ENCODE assay signal across 1 cellular context in the genomic region with DNA sequence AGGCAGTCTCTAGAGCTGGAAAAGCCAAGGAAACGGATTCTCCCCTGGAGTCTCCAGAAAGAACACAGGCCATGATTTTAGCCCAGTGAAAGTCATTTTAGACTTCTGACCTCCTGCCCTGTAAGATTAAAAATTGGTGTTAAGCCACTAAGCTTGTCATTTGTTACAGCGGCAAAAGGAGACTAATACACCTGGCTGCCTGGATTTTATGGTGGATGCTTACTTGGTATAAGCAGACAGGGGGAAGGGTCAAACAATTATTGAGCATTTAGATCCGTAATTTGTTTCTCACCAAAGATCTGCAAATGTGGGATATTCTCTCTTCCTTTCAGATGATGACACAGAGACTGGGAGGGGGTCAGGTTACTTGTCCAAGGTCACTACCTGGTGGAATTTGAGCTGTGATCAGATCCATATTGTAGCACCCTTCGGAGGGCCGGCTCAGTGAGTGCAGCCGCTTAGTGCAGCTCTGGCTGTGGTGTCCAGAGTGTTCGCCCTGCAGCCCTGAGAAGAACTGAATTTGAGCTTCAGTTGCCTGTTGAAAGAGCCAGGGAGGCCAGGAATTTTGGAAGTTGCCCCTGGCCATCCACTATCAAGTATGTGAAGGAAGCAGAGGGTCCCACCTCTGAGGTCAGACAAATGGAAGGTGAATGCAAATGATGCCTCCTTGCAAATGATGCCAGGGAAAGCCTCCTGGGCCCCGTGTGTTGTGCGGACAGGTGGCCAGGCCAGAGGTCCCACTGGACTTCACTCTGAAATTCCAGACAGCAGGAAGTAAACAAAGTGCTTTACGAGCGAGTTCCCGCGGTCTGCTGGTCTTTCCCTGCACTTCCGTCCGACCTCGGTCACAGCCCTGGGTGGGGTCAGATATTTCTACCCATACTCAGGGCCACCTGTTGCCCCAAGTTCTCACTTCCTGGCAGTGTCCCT.
TF ChIP-seq lines count a peak whose summit lies in the region.

No MANE protein-coding gene starts in this region.

TF ChIP-seq in HepG2, 621 proteins besides CTCF, POLR2A, EP300 and RAD21 (continued from another document and continues in another):
- TF ChIP-seq HOXA5 (CRISPR knock-in tag; IDR thresholded peaks at IDR 0.05) (no peak), MTF1 (CRISPR knock-in tag; IDR thresholded peaks at IDR 0.05) (no peak), ZSCAN30 (CRISPR knock-in tag; IDR thresholded peaks at IDR 0.05) (no peak), ZBTB7A (CRISPR knock-in tag; IDR thresholded peaks at IDR 0.05) (peak; percentile 49; the same call in 1 of the 2 replicates), DNMT1 (CRISPR knock-in tag; IDR thresholded peaks at IDR 0.05) (no peak), RFXANK (CRISPR knock-in tag; IDR thresholded peaks at IDR 0.05) (no peak), KDM4B (CRISPR knock-in tag; IDR thresholded peaks at IDR 0.05) (no peak), MYNN (CRISPR knock-in tag; IDR thresholded peaks at IDR 0.05; ENCODE audit: low read depth) (no peak), PAF1 (CRISPR knock-in tag; IDR thresholded peaks at IDR 0.05) (no peak), HOXA7 (CRISPR knock-in tag; IDR thresholded peaks at IDR 0.05) (no peak), CENPT (CRISPR knock-in tag; IDR thresholded peaks at IDR 0.05; ENCODE audit: low read depth) (no peak), ZFP82 (CRISPR knock-in tag; IDR thresholded peaks at IDR 0.05; ENCODE audit: borderline replicate concordance) (no peak), GATAD1 (CRISPR knock-in tag; IDR thresholded peaks at IDR 0.05) (peak; percentile 68; the same call in 1 of the 2 replicates), HDAC2 (CRISPR knock-in tag; IDR thresholded peaks at IDR 0.05) (peak; percentile 81), GTF3A (CRISPR knock-in tag; conservative IDR thresholded peaks at IDR 0.05) (0 out of 2 replicates have a peak, but pooled peaks have one; percentile 44), ZNF672 (CRISPR knock-in tag; IDR thresholded peaks at IDR 0.05) (no peak), ZNF431 (CRISPR knock-in tag; IDR thresholded peaks at IDR 0.05; ENCODE audit: borderline replicate concordance, low read depth) (no peak), SAP130 (CRISPR knock-in tag; IDR thresholded peaks at IDR 0.05; ENCODE audit: low read depth) (peak; percentile 90), KDM5B (CRISPR knock-in tag; IDR thresholded peaks at IDR 0.05; ENCODE audit: borderline replicate concordance) (no peak; the same call in 1 of the 2 replicates), FOXM1 (CRISPR knock-in tag; IDR thresholded peaks at IDR 0.05) (no peak), ZNF451 (CRISPR knock-in tag; IDR thresholded peaks at IDR 0.05) (0 out of 2 replicates have a peak, but pooled peaks have one; percentile 41), ZNF367 (CRISPR knock-in tag; IDR thresholded peaks at IDR 0.05; ENCODE audit: borderline replicate concordance) (no peak), FOXJ3 (CRISPR knock-in tag; IDR thresholded peaks at IDR 0.05; ENCODE audit: borderline replicate concordance) (peak; percentile 51; the same call in 1 of the 2 replicates), ZNF354B (CRISPR knock-in tag; IDR thresholded peaks at IDR 0.05) (no peak), KDM2A (CRISPR knock-in tag; IDR thresholded peaks at IDR 0.05; ENCODE audit: borderline replicate concordance, low read depth) (peak; percentile 56; the same call in 1 of the 2 replicates), MEIS2 (CRISPR knock-in tag; IDR thresholded peaks at IDR 0.05) (peak; percentile 87), ZNF546 (CRISPR knock-in tag; conservative IDR thresholded peaks at IDR 0.05) (no peak), ZNF777 (CRISPR knock-in tag; IDR thresholded peaks at IDR 0.05) (no peak), ZNF782 (CRISPR knock-in tag; IDR thresholded peaks at IDR 0.05; ENCODE audit: borderline replicate concordance) (no peak), ZNF776 (CRISPR knock-in tag; IDR thresholded peaks at IDR 0.05) (no peak), MAFK (conservative IDR thresholded peaks at IDR 0.05 in 1 of 2, IDR thresholded peaks at IDR 0.05 in 1 of 2; ENCODE audit: low read length in 2 of 2) (no peak), TRIM24 (CRISPR knock-in tag; IDR thresholded peaks at IDR 0.05) (no peak), ZNF792 (CRISPR knock-in tag; IDR thresholded peaks at IDR 0.05) (no peak; the same call in 1 of the 2 replicates), ATM (IDR thresholded peaks at IDR 0.05; ENCODE audit: borderline replicate concordance) (no peak), ZNF282 (IDR thresholded peaks at IDR 0.05; ENCODE audit: partially characterized antibody) (no peak), RBAK (CRISPR knock-in tag; IDR thresholded peaks at IDR 0.05) (no peak)
- TF ChIP-seq, protein P1, sequence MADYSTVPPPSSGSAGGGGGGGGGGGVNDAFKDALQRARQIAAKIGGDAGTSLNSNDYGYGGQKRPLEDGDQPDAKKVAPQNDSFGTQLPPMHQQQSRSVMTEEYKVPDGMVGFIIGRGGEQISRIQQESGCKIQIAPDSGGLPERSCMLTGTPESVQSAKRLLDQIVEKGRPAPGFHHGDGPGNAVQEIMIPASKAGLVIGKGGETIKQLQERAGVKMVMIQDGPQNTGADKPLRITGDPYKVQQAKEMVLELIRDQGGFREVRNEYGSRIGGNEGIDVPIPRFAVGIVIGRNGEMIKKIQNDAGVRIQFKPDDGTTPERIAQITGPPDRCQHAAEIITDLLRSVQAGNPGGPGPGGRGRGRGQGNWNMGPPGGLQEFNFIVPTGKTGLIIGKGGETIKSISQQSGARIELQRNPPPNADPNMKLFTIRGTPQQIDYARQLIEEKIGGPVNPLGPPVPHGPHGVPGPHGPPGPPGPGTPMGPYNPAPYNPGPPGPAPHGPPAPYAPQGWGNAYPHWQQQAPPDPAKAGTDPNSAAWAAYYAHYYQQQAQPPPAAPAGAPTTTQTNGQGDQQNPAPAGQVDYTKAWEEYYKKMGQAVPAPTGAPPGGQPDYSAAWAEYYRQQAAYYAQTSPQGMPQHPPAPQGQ (CRISPR knock-in tag; IDR thresholded peaks at IDR 0.05; ENCODE audit: borderline replicate concordance) = no peak
- TF ChIP-seq, protein P2, sequence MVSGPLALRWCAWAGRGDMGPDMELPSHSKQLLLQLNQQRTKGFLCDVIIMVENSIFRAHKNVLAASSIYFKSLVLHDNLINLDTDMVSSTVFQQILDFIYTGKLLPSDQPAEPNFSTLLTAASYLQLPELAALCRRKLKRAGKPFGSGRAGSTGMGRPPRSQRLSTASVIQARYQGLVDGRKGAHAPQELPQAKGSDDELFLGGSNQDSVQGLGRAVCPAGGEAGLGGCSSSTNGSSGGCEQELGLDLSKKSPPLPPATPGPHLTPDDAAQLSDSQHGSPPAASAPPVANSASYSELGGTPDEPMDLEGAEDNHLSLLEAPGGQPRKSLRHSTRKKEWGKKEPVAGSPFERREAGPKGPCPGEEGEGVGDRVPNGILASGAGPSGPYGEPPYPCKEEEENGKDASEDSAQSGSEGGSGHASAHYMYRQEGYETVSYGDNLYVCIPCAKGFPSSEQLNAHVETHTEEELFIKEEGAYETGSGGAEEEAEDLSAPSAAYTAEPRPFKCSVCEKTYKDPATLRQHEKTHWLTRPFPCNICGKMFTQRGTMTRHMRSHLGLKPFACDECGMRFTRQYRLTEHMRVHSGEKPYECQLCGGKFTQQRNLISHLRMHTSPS (CRISPR knock-in tag; IDR thresholded peaks at IDR 0.05; ENCODE audit: low read depth) = peak; percentile 79
- TF ChIP-seq, protein P3, sequence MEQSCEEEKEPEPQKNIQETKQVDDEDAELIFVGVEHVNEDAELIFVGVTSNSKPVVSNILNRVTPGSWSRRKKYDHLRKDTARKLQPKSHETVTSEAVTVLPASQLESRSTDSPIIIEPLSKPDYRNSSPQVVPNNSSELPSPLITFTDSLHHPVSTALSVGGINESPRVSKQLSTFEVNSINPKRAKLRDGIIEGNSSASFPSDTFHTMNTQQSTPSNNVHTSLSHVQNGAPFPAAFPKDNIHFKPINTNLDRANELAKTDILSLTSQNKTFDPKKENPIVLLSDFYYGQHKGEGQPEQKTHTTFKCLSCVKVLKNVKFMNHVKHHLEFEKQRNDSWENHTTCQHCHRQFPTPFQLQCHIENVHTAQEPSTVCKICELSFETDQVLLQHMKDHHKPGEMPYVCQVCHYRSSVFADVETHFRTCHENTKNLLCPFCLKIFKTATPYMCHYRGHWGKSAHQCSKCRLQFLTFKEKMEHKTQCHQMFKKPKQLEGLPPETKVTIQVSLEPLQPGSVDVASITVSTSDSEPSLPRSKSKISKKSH (CRISPR knock-in tag; IDR thresholded peaks at IDR 0.05; ENCODE audit: borderline replicate concordance) = no peak
- TF ChIP-seq, protein P4, sequence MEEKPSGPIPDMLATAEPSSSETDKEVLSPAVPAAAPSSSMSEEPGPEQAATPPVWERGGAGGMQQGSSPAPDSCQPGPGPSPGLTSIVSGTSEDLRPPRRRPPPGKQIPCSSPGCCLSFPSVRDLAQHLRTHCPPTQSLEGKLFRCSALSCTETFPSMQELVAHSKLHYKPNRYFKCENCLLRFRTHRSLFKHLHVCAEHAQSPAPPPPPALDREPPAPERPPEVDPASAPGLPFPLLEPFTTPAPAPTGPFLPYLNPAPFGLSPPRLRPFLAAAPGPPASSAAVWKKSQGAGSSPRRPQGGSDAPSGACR (CRISPR knock-in tag; IDR thresholded peaks at IDR 0.05) = no peak
- TF ChIP-seq, protein P5, sequence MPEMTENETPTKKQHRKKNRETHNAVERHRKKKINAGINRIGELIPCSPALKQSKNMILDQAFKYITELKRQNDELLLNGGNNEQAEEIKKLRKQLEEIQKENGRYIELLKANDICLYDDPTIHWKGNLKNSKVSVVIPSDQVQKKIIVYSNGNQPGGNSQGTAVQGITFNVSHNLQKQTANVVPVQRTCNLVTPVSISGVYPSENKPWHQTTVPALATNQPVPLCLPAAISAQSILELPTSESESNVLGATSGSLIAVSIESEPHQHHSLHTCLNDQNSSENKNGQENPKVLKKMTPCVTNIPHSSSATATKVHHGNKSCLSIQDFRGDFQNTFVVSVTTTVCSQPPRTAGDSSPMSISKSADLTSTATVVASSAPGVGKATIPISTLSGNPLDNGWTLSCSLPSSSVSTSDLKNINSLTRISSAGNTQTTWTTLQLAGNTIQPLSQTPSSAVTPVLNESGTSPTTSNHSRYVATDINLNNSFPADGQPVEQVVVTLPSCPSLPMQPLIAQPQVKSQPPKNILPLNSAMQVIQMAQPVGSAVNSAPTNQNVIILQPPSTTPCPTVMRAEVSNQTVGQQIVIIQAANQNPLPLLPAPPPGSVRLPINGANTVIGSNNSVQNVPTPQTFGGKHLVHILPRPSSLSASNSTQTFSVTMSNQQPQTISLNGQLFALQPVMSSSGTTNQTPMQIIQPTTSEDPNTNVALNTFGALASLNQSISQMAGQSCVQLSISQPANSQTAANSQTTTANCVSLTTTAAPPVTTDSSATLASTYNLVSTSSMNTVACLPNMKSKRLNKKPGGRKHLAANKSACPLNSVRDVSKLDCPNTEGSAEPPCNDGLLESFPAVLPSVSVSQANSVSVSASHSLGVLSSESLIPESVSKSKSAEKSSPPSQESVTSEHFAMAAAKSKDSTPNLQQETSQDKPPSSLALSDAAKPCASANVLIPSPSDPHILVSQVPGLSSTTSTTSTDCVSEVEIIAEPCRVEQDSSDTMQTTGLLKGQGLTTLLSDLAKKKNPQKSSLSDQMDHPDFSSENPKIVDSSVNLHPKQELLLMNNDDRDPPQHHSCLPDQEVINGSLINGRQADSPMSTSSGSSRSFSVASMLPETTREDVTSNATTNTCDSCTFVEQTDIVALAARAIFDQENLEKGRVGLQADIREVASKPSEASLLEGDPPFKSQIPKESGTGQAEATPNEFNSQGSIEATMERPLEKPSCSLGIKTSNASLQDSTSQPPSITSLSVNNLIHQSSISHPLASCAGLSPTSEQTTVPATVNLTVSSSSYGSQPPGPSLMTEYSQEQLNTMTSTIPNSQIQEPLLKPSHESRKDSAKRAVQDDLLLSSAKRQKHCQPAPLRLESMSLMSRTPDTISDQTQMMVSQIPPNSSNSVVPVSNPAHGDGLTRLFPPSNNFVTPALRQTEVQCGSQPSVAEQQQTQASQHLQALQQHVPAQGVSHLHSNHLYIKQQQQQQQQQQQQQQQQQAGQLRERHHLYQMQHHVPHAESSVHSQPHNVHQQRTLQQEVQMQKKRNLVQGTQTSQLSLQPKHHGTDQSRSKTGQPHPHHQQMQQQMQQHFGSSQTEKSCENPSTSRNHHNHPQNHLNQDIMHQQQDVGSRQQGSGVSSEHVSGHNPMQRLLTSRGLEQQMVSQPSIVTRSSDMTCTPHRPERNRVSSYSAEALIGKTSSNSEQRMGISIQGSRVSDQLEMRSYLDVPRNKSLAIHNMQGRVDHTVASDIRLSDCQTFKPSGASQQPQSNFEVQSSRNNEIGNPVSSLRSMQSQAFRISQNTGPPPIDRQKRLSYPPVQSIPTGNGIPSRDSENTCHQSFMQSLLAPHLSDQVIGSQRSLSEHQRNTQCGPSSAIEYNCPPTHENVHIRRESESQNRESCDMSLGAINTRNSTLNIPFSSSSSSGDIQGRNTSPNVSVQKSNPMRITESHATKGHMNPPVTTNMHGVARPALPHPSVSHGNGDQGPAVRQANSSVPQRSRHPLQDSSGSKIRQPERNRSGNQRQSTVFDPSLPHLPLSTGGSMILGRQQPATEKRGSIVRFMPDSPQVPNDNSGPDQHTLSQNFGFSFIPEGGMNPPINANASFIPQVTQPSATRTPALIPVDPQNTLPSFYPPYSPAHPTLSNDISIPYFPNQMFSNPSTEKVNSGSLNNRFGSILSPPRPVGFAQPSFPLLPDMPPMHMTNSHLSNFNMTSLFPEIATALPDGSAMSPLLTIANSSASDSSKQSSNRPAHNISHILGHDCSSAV (CRISPR knock-in tag; IDR thresholded peaks at IDR 0.05; ENCODE audit: borderline replicate concordance) = no peak
- TF ChIP-seq, protein P6, sequence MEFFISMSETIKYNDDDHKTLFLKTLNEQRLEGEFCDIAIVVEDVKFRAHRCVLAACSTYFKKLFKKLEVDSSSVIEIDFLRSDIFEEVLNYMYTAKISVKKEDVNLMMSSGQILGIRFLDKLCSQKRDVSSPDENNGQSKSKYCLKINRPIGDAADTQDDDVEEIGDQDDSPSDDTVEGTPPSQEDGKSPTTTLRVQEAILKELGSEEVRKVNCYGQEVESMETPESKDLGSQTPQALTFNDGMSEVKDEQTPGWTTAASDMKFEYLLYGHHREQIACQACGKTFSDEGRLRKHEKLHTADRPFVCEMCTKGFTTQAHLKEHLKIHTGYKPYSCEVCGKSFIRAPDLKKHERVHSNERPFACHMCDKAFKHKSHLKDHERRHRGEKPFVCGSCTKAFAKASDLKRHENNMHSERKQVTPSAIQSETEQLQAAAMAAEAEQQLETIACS (CRISPR knock-in tag; IDR thresholded peaks at IDR 0.05) = no peak
